Comparison of ENCODE assay signal across 8 cellular contexts in genomic region chr19:39407644-39408391, GRCh38. TPM values are rescaled to one million over a fixed set of nuclear protein-coding genes. Genes with fewer than 3 reads are reported as not detected.
DNase-seq lines count a peak whose midpoint lies in the region; ATAC-seq and TF ChIP-seq lines count a peak whose summit lies in the region.

No MANE protein-coding gene starts in this region.

- no peak for TF ChIP-seq CTCF in endothelial cell (IDR thresholded peaks at IDR 0.05; ENCODE audit: unreplicated experiment)
- TF ChIP-seq CTCF in uterus (IDR thresholded peaks at IDR 0.05), result no peak

- peak overlapping the region; percentile 98 to 99 for H3K4me3 ChIP-seq in muscle layer of duodenum (ENCODE audit: low read depth in 1 of 2, low read length in 2 of 2)
- peak overlapping the region; percentile 83 to 98 for H3K4me3 ChIP-seq in uterus

- H3K4me3 Mint-ChIP-seq in endothelial cell (ENCODE audit: unreplicated experiment), result peak overlapping the region; percentile 92

- H3K27ac Mint-ChIP-seq in endothelial cell (ENCODE audit: unreplicated experiment), result no peak overlapping the region

- H3K36me3 ChIP-seq in muscle layer of duodenum (ENCODE audit: control insufficient read depth in 1 of 2, insufficient read depth in 2 of 2, low read length in 2 of 2), result peaks cover 17 to 27% of the 10 kb centered on the region in 2 donors
- H3K36me3 ChIP-seq in uterus, result no peaks in the 10 kb centered on the region

- H3K27me3 Mint-ChIP-seq in endothelial cell (ENCODE audit: unreplicated experiment), result peaks cover 32% of the 10 kb centered on the region

- no peak for TF ChIP-seq POLR2A in uterus (IDR thresholded peaks at IDR 0.05)

- peak overlapping the region; percentile 99 for H3K27ac ChIP-seq in muscle layer of duodenum (ENCODE audit: low read length)
- peak overlapping the region; percentile 99 to 100 for H3K27ac ChIP-seq in uterus

- H3K4me1 Mint-ChIP-seq in endothelial cell (ENCODE audit: unreplicated experiment), result peaks cover 26% of the 10 kb centered on the region

- H3K4me1 ChIP-seq in muscle layer of duodenum (ENCODE audit: control insufficient read depth in 1 of 2, insufficient read depth in 2 of 2, low read length in 2 of 2) (peaks cover 0 to 16% of the 10 kb centered on the region in 2 donors), uterus (peaks cover 0 to 9% of the 10 kb centered on the region in 2 donors)

- DNase-seq in NCI-H748 (lab: John Stamatoyannopoulos, UW; ENCODE audit: unreplicated experiment) (peak; percentile 56), NCI-H748 treated with DMSO at 0.1 percent for 48 hours (lab: John Stamatoyannopoulos, UW) (no peak), endothelial cell (ENCODE audit: low spot score) (no peak), uterus (peak; percentile 50 to 64), NCI-H187 (lab: John Stamatoyannopoulos, UW) (no peak)
- peak; percentile 64 for DNase-seq in activated CD4-positive, alpha-beta T cell treated with anti-CD3 and anti-CD28 coated beads, Interleukin-2, amount 50 U/mL, for 1 hour

- intact Hi-C loops in uterus (cut with DNase I; ENCODE audit: low total_unique reads), result no loop called here

- no peak for ATAC-seq in GM21447 (IDR thresholded peaks at IDR 0.05; ENCODE audit: unreplicated experiment)

- no peaks in the 10 kb centered on the region for H3K9me3 Mint-ChIP-seq in endothelial cell (ENCODE audit: unreplicated experiment)

- H3K9me3 ChIP-seq in muscle layer of duodenum (ENCODE audit: control insufficient read depth in 1 of 2, low read length in 2 of 2), result no peaks in the 10 kb centered on the region
- H3K9me3 ChIP-seq in uterus, result no peaks in the 10 kb centered on the region

- H3K27me3 ChIP-seq in muscle layer of duodenum (ENCODE audit: low read depth, low read length) (no peaks in the 10 kb centered on the region), uterus (no peaks in the 10 kb centered on the region)

- peaks cover 15% of the 10 kb centered on the region for H3K36me3 Mint-ChIP-seq in endothelial cell (ENCODE audit: low read depth, unreplicated experiment)

RNA-seq across cellular contexts. Expression of gene ZFP36, which starts 1.2 kb away (rescaled TPM):
- total RNA-seq in endothelial cell (ENCODE audit: unreplicated experiment) (10.2 TPM), uterus (100 to 1,000 TPM in 2 of 4 donors, 10 to 100 TPM in 1, 1 to 10 TPM in 1; 5.0 to 276 (median 145) TPM)

RNA-seq across cellular contexts. Expression of gene PLEKHG2, which starts 4.7 kb away (rescaled TPM):
- total RNA-seq in endothelial cell (ENCODE audit: unreplicated experiment) (172 TPM), uterus (100 to 1,000 TPM in 1 of 4 donors, 10 to 100 TPM in 1, 1 to 10 TPM in 2; 5.1 to 120 (median 21.6) TPM)

RNA-seq across cellular contexts. Expression of gene MED29, which starts 16.6 kb away (rescaled TPM):
- total RNA-seq in endothelial cell (ENCODE audit: unreplicated experiment) (32.4 TPM), uterus (100 to 1,000 TPM in 1 of 4 donors, 10 to 100 TPM in 3; 15.6 to 282 (median 40.8) TPM)

RNA-seq across cellular contexts. Expression of gene PAF1, which starts 16.9 kb away (rescaled TPM):
- 31.7 TPM for total RNA-seq in endothelial cell (ENCODE audit: unreplicated experiment)
- total RNA-seq in uterus, result 10 to 100 TPM; 21.8 to 65.6 (median 33.7) TPM

RNA-seq across cellular contexts. Expression of gene RPS16, which starts 27.9 kb away (rescaled TPM):
- 2,151 TPM for total RNA-seq in endothelial cell (ENCODE audit: unreplicated experiment)
- 1,000 to 10,000 TPM in 3 of 4 donors, 10 to 100 TPM in 1; 50.5 to 6,434 (median 2,757) TPM for total RNA-seq in uterus

Comparison
In these comparisons a context has a peak if more than half of its experiments do, and no peak if none do; other contexts are left out.
1. DNase-seq: peak in NCI-H748 (single experiment), activated CD4-positive, alpha-beta T cell treated with anti-CD3 and anti-CD28 coated beads, Interleukin-2, amount 50 U/mL, for 1 hour (single experiment) and uterus (2 of 2); none in NCI-H748 treated with DMSO at 0.1 percent for 48 hours (single experiment), endothelial cell (single experiment) and NCI-H187 (0 of 2).